8 cellular contexts compared by ENCODE assay signal in the genomic region with DNA sequence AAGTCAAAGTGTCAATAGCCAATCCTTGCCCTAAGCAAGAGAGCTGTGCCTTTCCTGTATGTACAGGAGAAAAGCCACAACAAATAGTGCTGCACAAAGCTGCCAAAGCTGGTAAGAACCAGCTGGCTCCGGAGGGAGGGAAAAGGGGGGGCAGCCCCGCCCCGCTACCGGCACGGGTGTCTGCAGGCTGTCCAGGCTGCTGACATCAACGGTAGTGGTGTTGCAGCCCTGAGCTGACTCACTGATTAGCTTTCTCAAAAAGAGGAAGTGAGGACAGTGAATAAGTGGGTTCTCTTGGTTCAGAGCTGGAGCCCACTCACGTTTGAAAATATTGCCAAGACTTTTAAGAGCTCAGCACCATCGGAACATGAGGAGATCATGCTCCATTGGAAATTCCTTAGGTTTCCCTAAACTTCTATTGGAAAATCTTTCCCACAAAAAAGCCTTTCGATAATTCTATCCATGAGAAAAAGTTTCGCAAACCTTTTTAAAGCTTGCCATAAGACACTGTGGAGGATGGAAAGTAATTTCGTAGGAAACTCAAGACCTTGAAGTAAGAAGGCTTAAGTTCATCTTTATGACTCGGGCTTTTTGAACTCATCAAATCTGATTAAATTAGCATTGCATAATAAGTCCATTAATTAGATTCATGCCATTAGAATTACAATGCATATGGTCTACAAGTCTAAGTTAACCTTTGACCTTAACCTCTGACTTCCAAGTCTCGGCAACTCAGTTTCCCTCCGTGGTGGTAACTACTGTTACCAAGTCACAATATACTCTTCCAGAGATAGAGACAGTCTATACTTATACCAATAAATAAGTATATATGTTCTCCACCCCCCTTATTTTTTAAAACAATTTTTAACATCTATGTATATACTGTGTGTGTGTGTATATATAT.
A peak's percentile ranks its signal among the peaks of the same experiment; 100 is the strongest.
DNase-seq lines count a peak whose midpoint lies in the region; TF ChIP-seq lines count a peak whose summit lies in the region.

No MANE protein-coding gene starts in this region.

- H3K36me3 ChIP-seq in GM06990 (ENCODE audit: control insufficient read depth, insufficient read depth, low read length) = no peaks in the 10 kb centered on the region
- no peaks in the 10 kb centered on the region for H3K36me3 ChIP-seq in H7 (replicated peaks; ENCODE audit: control insufficient read depth, insufficient read depth, low read length)
- no peaks in the 10 kb centered on the region for H3K36me3 ChIP-seq in adrenal gland (replicated peaks in 1 of 2)
- no peaks in the 10 kb centered on the region for H3K36me3 ChIP-seq in left ventricle myocardium inferior
- no peaks in the 10 kb centered on the region for H3K36me3 ChIP-seq in sigmoid colon

- intact Hi-C loops in adrenal gland (cut with DNase I) (no loop called here), left ventricle myocardium inferior (cut with micrococcal nuclease) (no loop called here), sigmoid colon (cut with DNase I) (loop anchor here (2.0 to 5.0 kb wide), 3 partner anchors 66 to 160 kb away; partner anchors contain the start of gene TNFRSF21)

- peaks cover 0 to 19% of the 10 kb centered on the region in 2 donors for H3K4me1 ChIP-seq in adrenal gland (replicated peaks in 1 of 2)
- peaks cover 44% of the 10 kb centered on the region for H3K4me1 ChIP-seq in left ventricle myocardium inferior
- H3K4me1 ChIP-seq in sigmoid colon = peaks cover 0 to 76% (median 49%) of the 10 kb centered on the region in 4 donors

- DNase-seq in GM06990 (ENCODE audit: extremely low read depth, insufficient read length) (peak; percentile 96), H7 (peak; percentile 61), Kasumi-1 (lab: John Stamatoyannopoulos, UW) (peak; percentile 95 to 97), SK-N-DZ (ENCODE audit: low spot score) (peak; percentile 58), adrenal gland (peak; percentile 64 to 94 (median 73)), left ventricle myocardium inferior (peak; percentile 89), sigmoid colon (peak; percentile 96), DMS114 treated with DMSO at 0.1 percent for 48 hours (lab: John Stamatoyannopoulos, UW; ENCODE audit: unreplicated experiment) (no peak)

- TF ChIP-seq CTCF in GM06990 (IDR thresholded peaks at IDR 0.05; ENCODE audit: insufficient read depth, low read length, poor library complexity, severe bottlenecking) (no peak), adrenal gland (IDR thresholded peaks at IDR 0.05) (no peak), left ventricle myocardium inferior (IDR thresholded peaks at IDR 0.05; ENCODE audit: borderline replicate concordance) (no peak), sigmoid colon (IDR thresholded peaks at IDR 0.05) (no peak)

- H3K9me3 ChIP-seq in adrenal gland (replicated peaks in 1 of 3) = no peaks in the 10 kb centered on the region
- H3K9me3 ChIP-seq in left ventricle myocardium inferior (replicated peaks) = no peaks in the 10 kb centered on the region
- no peaks in the 10 kb centered on the region for H3K9me3 ChIP-seq in sigmoid colon

- TF ChIP-seq POLR2A in adrenal gland (IDR thresholded peaks at IDR 0.05) (no peak), sigmoid colon (IDR thresholded peaks at IDR 0.05) (no peak)

- H3K27ac ChIP-seq in adrenal gland = peak overlapping the region in 2 of 5 donors; percentile 32 to 34
- H3K27ac ChIP-seq in left ventricle myocardium inferior (replicated peaks) = peak overlapping the region; percentile 41
- H3K27ac ChIP-seq in sigmoid colon = peak overlapping the region; percentile 52 to 80 (median 76)

- peak; percentile 52 to 96 (median 91) for TF ChIP-seq EP300 in sigmoid colon (IDR thresholded peaks at IDR 0.05)

- H3K4me3 ChIP-seq in GM06990 (replicated peaks; ENCODE audit: low read depth, low read length) (no peak overlapping the region), H7 (ENCODE audit: insufficient read depth, low read depth, low read length) (no peak overlapping the region), adrenal gland (no peak overlapping the region), left ventricle myocardium inferior (no peak overlapping the region), sigmoid colon (peak overlapping the region in 1 of 4 donors; percentile 2)

- H3K27me3 ChIP-seq in GM06990 (replicated peaks; ENCODE audit: control insufficient read depth, insufficient read depth, low read length) (no peaks in the 10 kb centered on the region), H7 (ENCODE audit: control insufficient read depth, insufficient read depth, low read length) (no peaks in the 10 kb centered on the region), adrenal gland (no peaks in the 10 kb centered on the region), left ventricle myocardium inferior (ENCODE audit: low read depth) (peaks cover 34% of the 10 kb centered on the region), sigmoid colon (no peaks in the 10 kb centered on the region)

- WGBS in adrenal gland, 4 donors = 42 to 57% (median 47%) methylated on average over 14 of the region's 14 CpGs
- 37 to 38% methylated on average over 14 of the region's 14 CpGs for WGBS in sigmoid colon, 2 donors
